14 cellular contexts compared by ENCODE assay signal in the genomic region with DNA sequence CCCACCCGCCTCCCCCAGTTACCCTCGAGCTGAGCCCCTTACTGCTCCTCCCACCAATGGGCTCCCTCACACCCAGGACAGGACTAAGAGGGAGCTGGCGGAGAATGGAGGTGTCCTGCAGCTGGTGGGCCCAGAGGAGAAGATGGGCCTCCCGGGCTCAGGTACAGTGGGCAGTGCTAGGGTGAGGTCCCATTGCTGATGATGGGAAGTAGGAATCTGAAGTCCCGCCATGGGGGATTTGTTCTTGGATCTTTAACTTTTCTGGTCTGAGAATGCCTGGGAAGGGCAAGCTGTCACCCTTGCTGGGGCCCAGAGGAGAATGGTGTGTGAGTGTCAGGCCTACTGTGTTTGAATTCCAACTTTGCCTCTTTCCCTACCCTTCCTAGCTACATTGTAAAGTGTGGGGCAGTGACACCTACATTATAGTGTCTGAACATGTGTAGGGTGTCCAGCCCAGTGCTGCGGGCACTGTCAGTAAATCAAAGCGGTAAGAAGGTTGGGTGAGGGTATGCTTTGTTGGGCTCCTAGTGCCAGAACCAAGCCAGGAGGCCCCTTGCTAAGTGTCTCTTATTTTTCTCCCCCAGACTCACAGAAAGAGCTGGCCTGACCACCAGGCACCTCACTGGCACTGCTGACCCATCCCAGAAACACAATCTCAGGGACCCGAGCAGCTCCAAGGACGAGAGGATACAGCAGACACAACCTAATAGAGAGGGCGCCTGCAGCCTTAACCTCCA. TPM values are rescaled to one million over a fixed set of nuclear protein-coding genes. Genes with fewer than 3 reads are reported as not detected.
DNase-seq lines count a peak whose midpoint lies in the region; TF ChIP-seq lines count a peak whose summit lies in the region.
"Had no signal": no experiment of that assay in that cellular context is flagged by ENCODE, and none has a peak within 500 bp of the region (broad histone marks: within the 10 kb centered on the region; RNA-seq: fewer than 3 reads in every experiment).

No MANE protein-coding gene starts in this region.

- no peaks in the 10 kb centered on the region for H3K27me3 Mint-ChIP-seq in activated naive CD4-positive, alpha-beta T cell treated with anti-CD3 and anti-CD28 coated beads, Interleukin-2, amount 50 U/mL, for 24 hours
- no peaks in the 10 kb centered on the region for H3K27me3 Mint-ChIP-seq in progenitor cell of endocrine pancreas
- peaks cover 2% of the 10 kb centered on the region for H3K27me3 Mint-ChIP-seq in HFFc6 (ENCODE audit: insufficient read depth)
- H3K27me3 Mint-ChIP-seq: activated CD4-positive, alpha-beta T cell treated with anti-CD3 and anti-CD28 coated beads for 36 hours had no signal

- POLR2A ChIA-PET in PC-9 (lab: Charles Lee; ENCODE audit: unreplicated experiment), result interaction anchor here (0.8 kb wide), 1 partner anchor 60 kb away, joined by 4 read pairs; no protein-coding TSS in a partner anchor

- H3K27me3 ChIP-seq in PC-9 (ENCODE audit: insufficient read depth, low read depth) (no peaks in the 10 kb centered on the region), esophagus squamous epithelium (no peaks in the 10 kb centered on the region)
- H3K27me3 ChIP-seq: ovary had no signal

- CTCF ChIA-PET in PC-9 (lab: Charles Lee), result interaction anchor here (0.5 to 1.5 kb wide), 6 partner anchors 10 to 696 kb away, joined by 3 to 7 read pairs (median 4); no protein-coding TSS in a partner anchor

- peaks cover 18% of the 10 kb centered on the region for H3K4me1 Mint-ChIP-seq in activated naive CD4-positive, alpha-beta T cell treated with anti-CD3 and anti-CD28 coated beads, Interleukin-2, amount 50 U/mL, for 24 hours
- H3K4me1 Mint-ChIP-seq in progenitor cell of endocrine pancreas (ENCODE audit: low read depth) (peaks cover 4% of the 10 kb centered on the region), HFFc6 (ENCODE audit: low read depth) (peaks cover 31% of the 10 kb centered on the region)

- no peak for TF ChIP-seq POLR2A in esophagus squamous epithelium (IDR thresholded peaks at IDR 0.05)

- intact Hi-C loops in PC-9 (cut with micrococcal nuclease; ENCODE audit: unreplicated experiment), result loop anchor here (1.0 to 2.0 kb wide), 4 partner anchors 14 to 60 kb away; no protein-coding TSS in a partner anchor
- intact Hi-C loops in esophagus squamous epithelium (cut with DNase I), result loop anchor here (5.0 kb wide), 1 partner anchor 60 kb away; no protein-coding TSS in a partner anchor

- no peak overlapping the region for H2AFZ ChIP-seq in PC-9

- TF ChIP-seq CTCF in PC-9 (conservative IDR thresholded peaks at IDR 0.05) (no peak), esophagus squamous epithelium (IDR thresholded peaks at IDR 0.05) (no peak), progenitor cell of endocrine pancreas (IDR thresholded peaks at IDR 0.05; ENCODE audit: unreplicated experiment) (no peak), HFFc6 (IDR thresholded peaks at IDR 0.05) (no peak)

- H3F3A ChIP-seq in PC-9 (ENCODE audit: insufficient read depth, low read depth), result peaks cover 79% of the 10 kb centered on the region

- H3K36me3 Mint-ChIP-seq in activated naive CD4-positive, alpha-beta T cell treated with anti-CD3 and anti-CD28 coated beads, Interleukin-2, amount 50 U/mL, for 24 hours, result peaks cover 13% of the 10 kb centered on the region
- H3K36me3 Mint-ChIP-seq in progenitor cell of endocrine pancreas (ENCODE audit: insufficient read depth), result peaks cover 15% of the 10 kb centered on the region
- peaks cover 8% of the 10 kb centered on the region for H3K36me3 Mint-ChIP-seq in HFFc6 (ENCODE audit: low read depth)

- H3K9me2 ChIP-seq in PC-9 (ENCODE audit: insufficient read depth), result no peaks in the 10 kb centered on the region

- H3K4me1 ChIP-seq in PC-9 (replicated peaks; ENCODE audit: insufficient read depth), result peaks cover 69% of the 10 kb centered on the region
- peaks cover 10 to 83% (median 40%) of the 10 kb centered on the region in 3 donors for H3K4me1 ChIP-seq in esophagus squamous epithelium

- peaks cover 22% of the 10 kb centered on the region; the same call in 1 of the 2 replicates for H4K20me1 ChIP-seq in PC-9 (ENCODE audit: insufficient read depth)

- no peaks in the 10 kb centered on the region for H3K9me3 Mint-ChIP-seq in activated naive CD4-positive, alpha-beta T cell treated with anti-CD3 and anti-CD28 coated beads, Interleukin-2, amount 50 U/mL, for 24 hours
- H3K9me3 Mint-ChIP-seq in progenitor cell of endocrine pancreas (ENCODE audit: low read depth) (no peaks in the 10 kb centered on the region), HFFc6 (no peaks in the 10 kb centered on the region)
- H3K9me3 Mint-ChIP-seq: T-helper 2 cell treated with Interferon-gamma antibody and Interleukin-4, amounts not matched to agents 5 μg/mL and 100 μg/mL, for 36 hours had no signal

- peaks cover 26% of the 10 kb centered on the region for H3K36me3 ChIP-seq in PC-9 (ENCODE audit: low read depth)
- H3K36me3 ChIP-seq in esophagus squamous epithelium, result peaks cover 13 to 98% (median 36%) of the 10 kb centered on the region in 3 donors
- H3K36me3 ChIP-seq: ovary had no signal

- WGBS in esophagus squamous epithelium, 2 donors, result 83 to 91% methylated on average over 6 to 7 of the region's 10 CpGs

- no peak overlapping the region for H3K4me3 ChIP-seq in PC-9
- no peak overlapping the region for H3K4me3 ChIP-seq in esophagus squamous epithelium
- H3K4me3 ChIP-seq: mucosa of descending colon, ovary, skin epidermis had no signal

- H3K9me3 ChIP-seq in PC-9 (ENCODE audit: insufficient read depth, low read depth) (no peaks in the 10 kb centered on the region), esophagus squamous epithelium (no peaks in the 10 kb centered on the region)
- H3K9me3 ChIP-seq: mucosa of descending colon, ovary had no signal

- BruUV-seq in PC-9 (replicated peaks; lab: Mats Ljungman, UMichigan), result no TSS peak

- no peak for DNase-seq in activated naive CD4-positive, alpha-beta T cell (lab: John Stamatoyannopoulos, UW)
- DNase-seq in PC-9 (no peak), esophagus squamous epithelium (lab: John Stamatoyannopoulos, UW) (no peak), progenitor cell of endocrine pancreas (ENCODE audit: low spot score, unreplicated experiment) (no peak), DMS 273 treated with DMSO at 0.1 percent for 48 hours (lab: John Stamatoyannopoulos, UW) (no peak), HFFc6 (no peak)
- DNase-seq in activated CD4-positive, alpha-beta T cell treated with anti-CD3 and anti-CD28 coated beads for 48 hours, result no peak
- DNase-seq: SIG-M5 had no signal

- H3K79me2 ChIP-seq in PC-9 (ENCODE audit: low read depth), result peaks cover 28% of the 10 kb centered on the region

- H3K27ac Mint-ChIP-seq in activated naive CD4-positive, alpha-beta T cell treated with anti-CD3 and anti-CD28 coated beads, Interleukin-2, amount 50 U/mL, for 24 hours, result peak overlapping the region; percentile 35
- H3K27ac Mint-ChIP-seq in progenitor cell of endocrine pancreas (peak overlapping the region; percentile 74), HFFc6 (no peak overlapping the region)
- H3K27ac Mint-ChIP-seq: activated CD4-positive, alpha-beta T cell treated with anti-CD3 and anti-CD28 coated beads for 36 hours had no signal

- no peak overlapping the region for H3K4me2 ChIP-seq in PC-9

- no peak overlapping the region for H3K4me3 Mint-ChIP-seq in activated naive CD4-positive, alpha-beta T cell treated with anti-CD3 and anti-CD28 coated beads, Interleukin-2, amount 50 U/mL, for 24 hours
- H3K4me3 Mint-ChIP-seq in progenitor cell of endocrine pancreas (ENCODE audit: low read depth) (no peak overlapping the region), HFFc6 (no peak overlapping the region)
- H3K4me3 Mint-ChIP-seq: activated CD4-positive, alpha-beta T cell treated with anti-CD3 and anti-CD28 coated beads for 36 hours; T-helper 2 cell treated with Interferon-gamma antibody and Interleukin-4, amounts not matched to agents 5 μg/mL and 100 μg/mL, for 36 hours had no signal

- peak overlapping the region; percentile 25 for H3K27ac ChIP-seq in PC-9
- H3K27ac ChIP-seq in esophagus squamous epithelium, result peak overlapping the region; percentile 18 to 46 (median 36)
- H3K27ac ChIP-seq: ovary had no signal

RNA-seq across cellular contexts. Expression of gene YARS1, which starts 44.7 kb away (rescaled TPM):
- total RNA-seq in PC-9 (2021) (180 and 187 TPM in 2 replicates), esophagus squamous epithelium (10 to 100 TPM; 46.7 to 92.0 (median 62.3) TPM), progenitor cell of endocrine pancreas (101 and 110 TPM in 2 replicates)
- 100 to 1,000 TPM in 4 of 6 experiments, 10 to 100 TPM in 2; 92.5 to 122 (median 107) TPM for total RNA-seq in HFFc6 (2021; fragmentation: NEBNext Ultra II Directional; extraction: Animal tissue kit (Norgen Biotek cat#: 25700))

RNA-seq across cellular contexts. Expression of gene S100PBP, which starts 45.0 kb away (rescaled TPM):
- total RNA-seq in PC-9 (2021) (42.4 and 47.0 TPM in 2 replicates), esophagus squamous epithelium (10 to 100 TPM in 2 of 4 donors, 1 to 10 TPM in 2; 6.5 to 20.0 (median 11.9) TPM), progenitor cell of endocrine pancreas (62.6 and 66.1 TPM in 2 replicates)
- total RNA-seq in HFFc6 (2021; fragmentation: NEBNext Ultra II Directional; extraction: Animal tissue kit (Norgen Biotek cat#: 25700)), result 10 to 100 TPM; 20.0 to 24.9 (median 21.6) TPM
